In genomic region chr6:79544299-79544927, GRCh38 we compare ENCODE assay signal across 9 cellular contexts. TPM values are rescaled to one million over a fixed set of nuclear protein-coding genes. Genes with fewer than 3 reads are reported as not detected.
A peak's percentile ranks its signal among the peaks of the same experiment; 100 is the strongest.
DNase-seq lines count a peak whose midpoint lies in the region; ATAC-seq and TF ChIP-seq lines count a peak whose summit lies in the region.
"Had no signal": no experiment of that assay in that cellular context is flagged by ENCODE, and none has a peak within 500 bp of the region (broad histone marks: within the 10 kb centered on the region; RNA-seq: fewer than 3 reads in every experiment).

No MANE protein-coding gene starts in this region.

- no peak overlapping the region for H3K4me3 Mint-ChIP-seq in activated CD8-positive, alpha-beta memory T cell treated with anti-CD3 and anti-CD28 coated beads, Interleukin-2, amount 10 ng/mL, durations not matched to agents 7 days and 5 days

- H3K9ac ChIP-seq in fibroblast of lung (ENCODE audit: insufficient read depth, low read length): no peak overlapping the region

- no peaks in the 10 kb centered on the region for H3K4me1 Mint-ChIP-seq in activated CD8-positive, alpha-beta memory T cell treated with anti-CD3 and anti-CD28 coated beads, Interleukin-2, amount 10 ng/mL, durations not matched to agents 7 days and 5 days

- H3K4me3 ChIP-seq in fibroblast of lung (replicated peaks in 1 of 4; ENCODE audit: control extremely low read depth in 1 of 4, insufficient read depth in 1 of 4, low read depth in 3 of 4, low read length in 4 of 4) (peak overlapping the region in 1 of 4 experiments; percentile 6), skeletal muscle cell (ENCODE audit: low read depth, low read length) (no peak overlapping the region)
- H3K4me3 ChIP-seq: skin epidermis had no signal

- DNase-seq in NCI-H345 treated with DMSO at 0.1 percent for 48 hours (lab: John Stamatoyannopoulos, UW; ENCODE audit: unreplicated experiment): peak; percentile 44
- peak; percentile 56 to 89 for DNase-seq in fibroblast of lung (ENCODE audit: low read depth in 2 of 2)
- DNase-seq in skeletal muscle cell (ENCODE audit: low read depth): peak; percentile 19
- DNase-seq in activated naive CD4-positive, alpha-beta T cell treated with anti-CD3 and anti-CD28 coated beads, Interleukin-2, amount 50 U/mL, for 16 hours: no peak
- no peak for DNase-seq in iPS-NIHi11 (ENCODE audit: low spot score)
- DNase-seq in activated CD8-positive, alpha-beta memory T cell treated with anti-CD3 and anti-CD28 coated beads, Interleukin-2, amount 10 ng/mL, durations not matched to agents 7 days and 5 days: no peak

- CTCF ChIA-PET in activated CD8-positive, alpha-beta memory T cell treated with anti-CD3 and anti-CD28 coated beads, Interleukin-2, amount 10 ng/mL, durations not matched to agents 7 days and 5 days (lab: Charles Lee): interaction anchor here (1.1 kb wide), 1 partner anchor 10 kb away, joined by 3 read pairs; no protein-coding TSS in a partner anchor

- no peaks in the 10 kb centered on the region for H3K79me2 ChIP-seq in fibroblast of lung (ENCODE audit: control insufficient read depth, insufficient read depth, low read length)

- H3K4me2 ChIP-seq in fibroblast of lung (ENCODE audit: extremely low read depth, insufficient read depth, low read length): peak overlapping the region; percentile 94

- TF ChIP-seq CTCF in fibroblast of lung (conservative IDR thresholded peaks at IDR 0.05 in 1 of 2, IDR thresholded peaks at IDR 0.05 in 1 of 2; ENCODE audit: low read depth in 1 of 2, low read length in 2 of 2): no peak

- no peaks in the 10 kb centered on the region for H3K9me3 ChIP-seq in fibroblast of lung (ENCODE audit: control insufficient read depth, insufficient read depth, low read depth, low read length)

- H4K20me1 ChIP-seq in fibroblast of lung (ENCODE audit: control insufficient read depth, extremely low read depth, insufficient read depth, low read length): no peaks in the 10 kb centered on the region

- H3K36me3 Mint-ChIP-seq in activated CD8-positive, alpha-beta memory T cell treated with anti-CD3 and anti-CD28 coated beads, Interleukin-2, amount 10 ng/mL, durations not matched to agents 7 days and 5 days: no peaks in the 10 kb centered on the region

- peaks cover 9% of the 10 kb centered on the region for H3K4me1 ChIP-seq in fibroblast of lung (ENCODE audit: control insufficient read depth, extremely low read depth, insufficient read depth, low read length)

- H3K27me3 ChIP-seq in fibroblast of lung (ENCODE audit: control insufficient read depth, insufficient read depth, low read length): no peaks in the 10 kb centered on the region

- H3K36me3 ChIP-seq in fibroblast of lung (ENCODE audit: control insufficient read depth, insufficient read depth, low read length): no peaks in the 10 kb centered on the region

- no peak overlapping the region for H2AFZ ChIP-seq in fibroblast of lung (ENCODE audit: low read length)

- ATAC-seq in GM18867 (IDR thresholded peaks at IDR 0.05; ENCODE audit: unreplicated experiment) (peak; percentile 66), HG02610 (IDR thresholded peaks at IDR 0.05; ENCODE audit: unreplicated experiment) (peak; percentile 51)
- ATAC-seq in activated CD8-positive, alpha-beta memory T cell treated with anti-CD3 and anti-CD28 coated beads, Interleukin-2, amount 10 ng/mL, durations not matched to agents 7 days and 5 days: no peak

- H3K27ac ChIP-seq in fibroblast of lung (ENCODE audit: insufficient read depth, low read length): peak overlapping the region; percentile 55

- H3K27me3 Mint-ChIP-seq in activated CD8-positive, alpha-beta memory T cell treated with anti-CD3 and anti-CD28 coated beads, Interleukin-2, amount 10 ng/mL, durations not matched to agents 7 days and 5 days: peaks cover 5% of the 10 kb centered on the region

- H3K9me3 Mint-ChIP-seq in activated CD8-positive, alpha-beta memory T cell treated with anti-CD3 and anti-CD28 coated beads, Interleukin-2, amount 10 ng/mL, durations not matched to agents 7 days and 5 days (ENCODE audit: low read depth): no peaks in the 10 kb centered on the region

- H3K27ac Mint-ChIP-seq in activated CD8-positive, alpha-beta memory T cell treated with anti-CD3 and anti-CD28 coated beads, Interleukin-2, amount 10 ng/mL, durations not matched to agents 7 days and 5 days: no peak overlapping the region

RNA-seq across cellular contexts. Expression of gene LCA5, which starts 7.2 kb away (rescaled TPM):
- total RNA-seq in fibroblast of lung: 5.6 and 7.8 TPM in 2 replicates
- polyA plus RNA-seq in fibroblast of lung: 1.9 and 3.3 TPM in 2 replicates
- 1.8 and 2.9 TPM in 2 replicates for polyA plus RNA-seq in fibroblast of lung (2012)
- 0.96 TPM in 1 of 2 replicates, not detected in the other for polyA minus RNA-seq in fibroblast of lung (ENCODE audit: low replicate concordance)
- total RNA-seq in activated CD8-positive, alpha-beta memory T cell treated with anti-CD3 and anti-CD28 coated beads, Interleukin-2, amount 10 ng/mL, durations not matched to agents 7 days and 5 days: under 1 TPM in 1 of 2 experiments, not detected in 1; 0.16 TPM

Comparison
In these comparisons a context has a peak if more than half of its experiments do, and no peak if none do; other contexts are left out.
1. DNase-seq: peak in NCI-H345 treated with DMSO at 0.1 percent for 48 hours (single experiment), fibroblast of lung (2 of 2) and skeletal muscle cell (single experiment); none in activated naive CD4-positive, alpha-beta T cell treated with anti-CD3 and anti-CD28 coated beads, Interleukin-2, amount 50 U/mL, for 16 hours (single experiment), iPS-NIHi11 (single experiment) and activated CD8-positive, alpha-beta memory T cell treated with anti-CD3 and anti-CD28 coated beads, Interleukin-2, amount 10 ng/mL, durations not matched to agents 7 days and 5 days (single experiment).